37 cellular contexts compared by ENCODE assay signal in the genomic region with DNA sequence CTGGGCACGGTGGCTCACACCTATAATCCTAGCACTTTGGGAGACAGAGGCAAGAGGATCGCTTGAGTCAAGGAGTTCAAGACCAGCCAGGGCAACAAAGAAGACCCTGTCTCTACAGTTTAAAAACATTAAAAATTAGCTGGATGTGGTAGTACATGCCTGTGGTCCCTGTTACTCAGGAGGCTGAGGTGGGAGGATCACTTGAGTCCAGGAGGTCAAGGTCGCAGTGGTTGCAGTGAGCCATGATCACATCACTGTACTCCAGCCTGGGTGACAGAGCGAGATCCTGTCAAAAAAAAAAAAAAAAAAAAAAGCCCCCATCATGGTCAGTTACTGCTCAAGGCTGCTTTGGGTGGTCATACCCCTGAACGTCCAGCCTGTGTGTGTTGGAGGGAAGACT. TPM values are rescaled to one million over a fixed set of nuclear protein-coding genes. Genes with fewer than 3 reads are reported as not detected.
"Had no signal": no experiment of that assay in that cellular context is flagged by ENCODE, and none has a peak within 500 bp of the region (broad histone marks: within the 10 kb centered on the region; RNA-seq: fewer than 3 reads in every experiment).

No MANE protein-coding gene starts in this region.

- DNase-seq: Karpas-422, Kasumi-1, MG63, MM.1S, MV-4-11, NCI-H1048, NCI-H1092, NCI-H1092 treated with DMSO at 0.1 percent for 48 hours, NCI-H1105, NCI-H1105 treated with DMSO at 0.1 percent for 48 hours, NCI-H1417, NCI-H1417 treated with DMSO at 0.1 percent for 48 hours, NCI-H1436, NCI-H1436 treated with DMSO at 0.1 percent for 48 hours, NCI-H146, NCI-H1694, NCI-H1694 treated with DMSO at 0.1 percent for 48 hours, NCI-H187, NCI-H187 treated with DMSO at 0.1 percent for 48 hours, NCI-H1930, NCI-H2029, NCI-H2029 treated with DMSO at 0.1 percent for 48 hours, NCI-H2081, NCI-H2081 treated with DMSO at 0.1 percent for 48 hours, NCI-H2107, NCI-H2171, NCI-H2171 treated with DMSO at 0.1 percent for 48 hours, NCI-H2227 treated with DMSO at 0.1 percent for 48 hours, NCI-H226, NCI-H345, NCI-H446, NCI-H446 treated with DMSO at 0.1 percent for 48 hours, NCI-H510A, NCI-H510A treated with DMSO at 0.1 percent for 48 hours, NCI-H524 had no signal

- H3K36me3 ChIP-seq: MG63 had no signal

- H3K4me3 ChIP-seq: MG63 had no signal

- H3K9me3 ChIP-seq: MG63 had no signal

RNA-seq across cellular contexts. Expression of a gene that starts 55.8 kb away (rescaled TPM):
- total RNA-seq: LHCN-M2, MCF 10A had no signal
